In genomic region chr20:25360631-25361286, GRCh38 we compare ENCODE assay signal across 11 cellular contexts. TPM values are rescaled to one million over a fixed set of nuclear protein-coding genes. Genes with fewer than 3 reads are reported as not detected.
A peak's percentile ranks its signal among the peaks of the same experiment; 100 is the strongest.
DNase-seq lines count a peak whose midpoint lies in the region; ATAC-seq and TF ChIP-seq lines count a peak whose summit lies in the region.
"Had no signal": no experiment of that assay in that cellular context is flagged by ENCODE, and none has a peak within 500 bp of the region (broad histone marks: within the 10 kb centered on the region; RNA-seq: fewer than 3 reads in every experiment).

No MANE protein-coding gene starts in this region.

- TF ChIP-seq CTCF in choroid plexus epithelial cell (conservative IDR thresholded peaks at IDR 0.05; ENCODE audit: low read depth, low read length) (no peak), nephron progenitor cell (IDR thresholded peaks at IDR 0.05) (no peak)

- H3K27me3 Mint-ChIP-seq in nephron progenitor cell (ENCODE audit: low read depth, poor library complexity): no peaks in the 10 kb centered on the region

- H3K9me3 Mint-ChIP-seq in nephron progenitor cell: peaks cover 37% of the 10 kb centered on the region
- H3K9me3 Mint-ChIP-seq: immature natural killer cell had no signal

- no peak overlapping the region for H3K27ac Mint-ChIP-seq in nephron progenitor cell

- H3K36me3 Mint-ChIP-seq in nephron progenitor cell (ENCODE audit: low read depth): peaks cover 45% of the 10 kb centered on the region

- DNase-seq in Kasumi-1 (lab: John Stamatoyannopoulos, UW) (peak; percentile 69 to 87), choroid plexus epithelial cell (ENCODE audit: low read depth) (peak; percentile 86), renal cortical epithelial cell (ENCODE audit: low read depth) (peak; percentile 15), NAMALWA (ENCODE audit: low spot score) (no peak), nephron progenitor cell (no peak), NCI-H446 (lab: John Stamatoyannopoulos, UW) (no peak), epidermal melanocyte (ENCODE audit: insufficient read length, low spot score) (no peak)
- DNase-seq: activated gamma-delta T cell, immature natural killer cell, NCI-H774 had no signal

- H3K4me3 ChIP-seq in choroid plexus epithelial cell (ENCODE audit: low read depth, low read length): peak overlapping the region; percentile 20

- peaks cover 27% of the 10 kb centered on the region for H3K4me1 Mint-ChIP-seq in nephron progenitor cell

- ATAC-seq in GM18502 (IDR thresholded peaks at IDR 0.05; ENCODE audit: poor library complexity, unreplicated experiment): peak; percentile 58

- no peak overlapping the region for H3K4me3 Mint-ChIP-seq in nephron progenitor cell
- H3K4me3 Mint-ChIP-seq: immature natural killer cell had no signal

RNA-seq across cellular contexts. Expression of gene ABHD12, which starts 29.9 kb away (rescaled TPM):
- 35.9 and 68.7 TPM in 2 replicates for total RNA-seq in renal cortical epithelial cell

RNA-seq across cellular contexts. Expression of gene GINS1, which starts 46.7 kb away (rescaled TPM):
- total RNA-seq in renal cortical epithelial cell: 6.1 and 25.4 TPM in 2 replicates

Comparison
In these comparisons a context has a peak if more than half of its experiments do, and no peak if none do; other contexts are left out.
1. DNase-seq: peak in Kasumi-1 (2 of 2), choroid plexus epithelial cell (single experiment) and renal cortical epithelial cell (single experiment); none in NAMALWA (single experiment), nephron progenitor cell (single experiment), NCI-H446 (0 of 2) and epidermal melanocyte (single experiment).